Comparison of ENCODE assay signal across 8 cellular contexts in genomic region chr11:69088676-69089146, GRCh38. TPM values are rescaled to one million over a fixed set of nuclear protein-coding genes. Genes with fewer than 3 reads are reported as not detected.
A peak's percentile ranks its signal among the peaks of the same experiment; 100 is the strongest.
DNase-seq lines count a peak whose midpoint lies in the region; ATAC-seq and TF ChIP-seq lines count a peak whose summit lies in the region.

No MANE protein-coding gene starts in this region.

- no peaks in the 10 kb centered on the region for H3K79me1 ChIP-seq in neuronal stem cell (ENCODE audit: low read depth, low read length)

- no peak overlapping the region for H2AK5ac ChIP-seq in neuronal stem cell (ENCODE audit: low read depth, low read length)

- H3K27ac ChIP-seq in PC-9 (no peak overlapping the region), neuronal stem cell (replicated peaks; ENCODE audit: low read length) (no peak overlapping the region), testis (no peak overlapping the region)

- H4K91ac ChIP-seq in neuronal stem cell (ENCODE audit: low read depth, low read length, poor library complexity), result no peak overlapping the region

- peaks cover 5% of the 10 kb centered on the region for H3K36me3 Mint-ChIP-seq in IgD-negative memory B cell
- peaks cover 11% of the 10 kb centered on the region for H3K36me3 Mint-ChIP-seq in activated T-cell treated with anti-CD3 and anti-CD28 coated beads, Interleukin-2, amount 50 U/mL, for 4 hours (ENCODE audit: insufficient read depth)

- no peak overlapping the region for H2AFZ ChIP-seq in PC-9
- no peak overlapping the region for H2AFZ ChIP-seq in neuronal stem cell (ENCODE audit: low read length)

- H3K4me3 ChIP-seq in PC-9 (no peak overlapping the region), fibroblast of pulmonary artery (replicated peaks; ENCODE audit: low read depth, low read length) (no peak overlapping the region), neuronal stem cell (ENCODE audit: low read length in 2 of 2) (no peak overlapping the region), testis (no peak overlapping the region)

- peak; percentile 73 to 74 for ATAC-seq in activated T-cell treated with anti-CD3 and anti-CD28 coated beads, Interleukin-2, amount 50 U/mL, for 4 hours
- no peak for ATAC-seq in HG03442 (IDR thresholded peaks at IDR 0.05; ENCODE audit: unreplicated experiment)

- H3K4me2 ChIP-seq in PC-9 (peak overlapping the region; percentile 42), neuronal stem cell (ENCODE audit: insufficient read depth, low read length, poor library complexity, severe bottlenecking) (no peak overlapping the region)

- POLR2A ChIA-PET in PC-9 (lab: Charles Lee; ENCODE audit: unreplicated experiment), result no interaction called here

- no peaks in the 10 kb centered on the region for H3K27me3 ChIP-seq in PC-9 (ENCODE audit: insufficient read depth, low read depth)
- no peaks in the 10 kb centered on the region for H3K27me3 ChIP-seq in neuronal stem cell (ENCODE audit: control insufficient read depth in 3 of 3, insufficient read depth in 3 of 3, low read depth in 1 of 3, low read length in 3 of 3)
- H3K27me3 ChIP-seq in testis, result no peaks in the 10 kb centered on the region

- no peaks in the 10 kb centered on the region for H3K9me2 ChIP-seq in PC-9 (ENCODE audit: insufficient read depth)

- no peak overlapping the region for H4K8ac ChIP-seq in neuronal stem cell (ENCODE audit: low read depth, low read length)

- H3F3A ChIP-seq in PC-9 (ENCODE audit: insufficient read depth, low read depth), result peaks cover 26% of the 10 kb centered on the region; the same call in 1 of the 2 replicates

- H2BK15ac ChIP-seq in neuronal stem cell (ENCODE audit: low read length), result no peak overlapping the region

- TF ChIP-seq CTCF in PC-9 (conservative IDR thresholded peaks at IDR 0.05), result peak; percentile 90
- peak; percentile 78 for TF ChIP-seq CTCF in fibroblast of pulmonary artery (IDR thresholded peaks at IDR 0.05; ENCODE audit: low read length, missing control alignments)
- peak; percentile 55 to 70 (median 62) for TF ChIP-seq CTCF in testis (IDR thresholded peaks at IDR 0.05)

- H3K9me3 ChIP-seq in PC-9 (ENCODE audit: insufficient read depth, low read depth) (no peaks in the 10 kb centered on the region), neuronal stem cell (replicated peaks in 1 of 2; ENCODE audit: control insufficient read depth in 2 of 2, insufficient read depth in 1 of 2, low read depth in 1 of 2, low read length in 2 of 2) (peaks cover 0 to 5% of the 10 kb centered on the region in 2 donors), testis (no peaks in the 10 kb centered on the region)

- no peak overlapping the region for H2BK120ac ChIP-seq in neuronal stem cell (ENCODE audit: low read depth, low read length)

- TF ChIP-seq POLR2A in testis (IDR thresholded peaks at IDR 0.05), result no peak

- H2BK12ac ChIP-seq in neuronal stem cell (ENCODE audit: low read length), result no peak overlapping the region

- H3K23ac ChIP-seq in neuronal stem cell (ENCODE audit: low read depth, low read length, poor library complexity), result no peak overlapping the region

- H3K36me3 ChIP-seq in PC-9 (ENCODE audit: low read depth) (peaks cover 5% of the 10 kb centered on the region; the same call in 1 of the 2 replicates), neuronal stem cell (replicated peaks in 1 of 2; ENCODE audit: control insufficient read depth in 2 of 2, insufficient read depth in 2 of 2, low read length in 2 of 2) (peaks cover 8 to 30% of the 10 kb centered on the region in 2 donors), testis (ENCODE audit: low read depth, missing control alignments) (no peaks in the 10 kb centered on the region)

- H3K4ac ChIP-seq in neuronal stem cell (ENCODE audit: low read length), result no peak overlapping the region

- H3K27ac Mint-ChIP-seq in IgD-negative memory B cell, result peak overlapping the region; percentile 17 to 83 (median 71)

- peaks cover 8% of the 10 kb centered on the region for H3K4me1 ChIP-seq in PC-9 (replicated peaks; ENCODE audit: insufficient read depth)
- H3K4me1 ChIP-seq in neuronal stem cell (ENCODE audit: control insufficient read depth in 2 of 2, insufficient read depth in 1 of 2, low read depth in 1 of 2, low read length in 2 of 2), result no peaks in the 10 kb centered on the region
- no peaks in the 10 kb centered on the region for H3K4me1 ChIP-seq in testis

- H3K9me3 Mint-ChIP-seq in IgD-negative memory B cell, result no peaks in the 10 kb centered on the region
- no peaks in the 10 kb centered on the region for H3K9me3 Mint-ChIP-seq in activated T-cell treated with anti-CD3 and anti-CD28 coated beads, Interleukin-2, amount 50 U/mL, for 4 hours

- H3K4me3 Mint-ChIP-seq in IgD-negative memory B cell, result no peak overlapping the region
- H3K4me3 Mint-ChIP-seq in activated T-cell treated with anti-CD3 and anti-CD28 coated beads, Interleukin-2, amount 50 U/mL, for 4 hours, result no peak overlapping the region

- intact Hi-C loops in PC-9 (cut with micrococcal nuclease; ENCODE audit: unreplicated experiment), result loop anchor here (1.0 to 10.0 kb wide), 7 partner anchors 44 to 476 kb away; partner anchors contain the start of genes CPT1A, IGHMBP2 and MRPL21
- intact Hi-C loops in testis (cut with DNase I; ENCODE audit: low total_unique reads), result no loop called here

- WGBS in neuronal stem cell (ENCODE audit: extremely low coverage in 2 of 2, insufficient read length in 2 of 2, insufficient replicate concordance in 1 of 2), 2 donors, result no CpG with 5 or more reads among the region's 11 CpGs
- WGBS in testis, 2 donors, result 42 to 56% methylated on average over 4 to 11 of the region's 11 CpGs

- CTCF ChIA-PET in PC-9 (lab: Charles Lee), result interaction anchor here (0.7 kb wide), 1 partner anchor 56 kb away, joined by 3 read pairs; no protein-coding TSS in a partner anchor

- no peak overlapping the region for H3K18ac ChIP-seq in neuronal stem cell (ENCODE audit: low read length)

- H3K79me2 ChIP-seq in PC-9 (ENCODE audit: low read depth), result no peaks in the 10 kb centered on the region

- peak; percentile 80 for DNase-seq in DMS 273 (lab: John Stamatoyannopoulos, UW; ENCODE audit: unreplicated experiment)
- DNase-seq in PC-9, result peak; percentile 80 to 86
- DNase-seq in activated T-cell treated with anti-CD3 and anti-CD28 coated beads, Interleukin-2, amount 50 U/mL, for 4 hours, result peak; percentile 47
- peak; percentile 83 for DNase-seq in fibroblast of pulmonary artery (ENCODE audit: low read depth)
- peak; percentile 65 for DNase-seq in neuronal stem cell (ENCODE audit: low spot score)
- peak; percentile 83 for DNase-seq in testis

- H3K14ac ChIP-seq in neuronal stem cell (ENCODE audit: low read length), result no peak overlapping the region

- H2BK5ac ChIP-seq in neuronal stem cell (ENCODE audit: low read length), result no peak overlapping the region

- no peaks in the 10 kb centered on the region for H4K20me1 ChIP-seq in PC-9 (ENCODE audit: insufficient read depth)

- peaks cover 3 to 9% (median 5%) of the 10 kb centered on the region in 3 donors for H3K4me1 Mint-ChIP-seq in IgD-negative memory B cell
- no peaks in the 10 kb centered on the region for H3K4me1 Mint-ChIP-seq in activated T-cell treated with anti-CD3 and anti-CD28 coated beads, Interleukin-2, amount 50 U/mL, for 4 hours (ENCODE audit: low read depth)

- no peaks in the 10 kb centered on the region for H3K27me3 Mint-ChIP-seq in IgD-negative memory B cell
- no peaks in the 10 kb centered on the region for H3K27me3 Mint-ChIP-seq in activated T-cell treated with anti-CD3 and anti-CD28 coated beads, Interleukin-2, amount 50 U/mL, for 4 hours (ENCODE audit: low read depth)

- no peak overlapping the region for H3K9ac ChIP-seq in neuronal stem cell (ENCODE audit: low read depth, low read length, poor library complexity)

- BruUV-seq in PC-9 (replicated peaks; lab: Mats Ljungman, UMichigan), result no TSS peak

RNA-seq across cellular contexts. Expression of gene TPCN2, which starts 40.0 kb away (rescaled TPM):
- polyA plus RNA-seq in IgD-negative memory B cell, result 5.7 TPM
- 24.8 and 26.4 TPM in 2 replicates for total RNA-seq in PC-9 (2021)
- total RNA-seq in activated T-cell treated with anti-CD3 and anti-CD28 coated beads, Interleukin-2, amount 50 U/mL, for 4 hours, result 1 to 10 TPM; 5.8 to 8.4 (median 7.1) TPM
- 4.3 TPM for polyA plus RNA-seq in neuronal stem cell (2013, experiment 1 of 2)
- polyA plus RNA-seq in neuronal stem cell (2013, experiment 2 of 2), result 4.3 TPM
- total RNA-seq in testis, result 10 to 100 TPM; 28.4 to 32.5 TPM
- 12.9 TPM for polyA plus RNA-seq in testis (ENCODE audit: insufficient read depth, low read depth, low replicate concordance)
